In the genomic region with DNA sequence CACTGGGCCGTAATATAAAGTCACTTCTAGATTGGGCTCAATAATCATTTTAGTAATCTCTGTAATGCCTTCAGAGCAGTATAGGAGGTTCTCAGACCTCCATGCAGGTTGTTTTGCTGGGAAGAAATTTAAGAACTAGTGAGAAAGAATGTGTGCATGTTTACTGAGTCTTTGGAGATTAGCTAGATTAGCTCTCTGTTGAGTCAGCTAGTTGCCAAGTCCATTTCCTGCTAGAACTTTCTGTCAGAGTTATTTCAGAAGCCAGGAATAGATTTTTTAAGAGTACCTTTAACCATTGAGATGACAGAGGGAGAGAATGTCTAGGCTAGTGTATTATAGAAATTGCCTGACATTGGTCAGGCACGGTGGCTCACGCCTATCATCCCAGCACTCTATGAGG, we compare ENCODE assay signal across 19 cellular contexts. TPM values are rescaled to one million over a fixed set of nuclear protein-coding genes. Genes with fewer than 3 reads are reported as not detected.
DNase-seq lines count a peak whose midpoint lies in the region; ATAC-seq and TF ChIP-seq lines count a peak whose summit lies in the region.
"Had no signal": no experiment of that assay in that cellular context is flagged by ENCODE, and none has a peak within 500 bp of the region (broad histone marks: within the 10 kb centered on the region; RNA-seq: fewer than 3 reads in every experiment).

No MANE protein-coding gene starts in this region.

- H4K20me1 ChIP-seq in PC-9 (ENCODE audit: insufficient read depth) = no peaks in the 10 kb centered on the region

- DNase-seq in heart right ventricle = no peak
- DNase-seq in left cardiac atrium = no peak
- peak; percentile 15 for DNase-seq in brain microvascular endothelial cell
- no peak for DNase-seq in left lobe of liver (ENCODE audit: low spot score)
- no peak for DNase-seq in PC-9
- DNase-seq in omental fat pad (ENCODE audit: low spot score) = no peak
- DNase-seq: ACHN; activated CD4-positive, CD25-positive, alpha-beta regulatory T cell treated with anti-CD3 and anti-CD28 coated beads, Interleukin-2, amount 50 U/mL, for 72 hours; activated CD8-positive, alpha-beta memory T cell treated with anti-CD3 and anti-CD28 coated beads, Interleukin-2, amount 50 U/mL, for 4 hours; activated naive CD4-positive, alpha-beta T cell treated with Interleukin-2 at 50 U/mL for 16 hours; effector memory CD8-positive, alpha-beta T cell; NCI-H1092; nucleus accumbens; small intestine; stimulated activated naive B cell treated with anti-CD40 and anti-IgM and Interleukin-4, amounts not matched to agents 10 μg/mL and 1 μg/mL and 100 μg/mL, for 72 hours had no signal

- TF ChIP-seq CTCF in heart right ventricle (IDR thresholded peaks at IDR 0.05) (no peak), brain microvascular endothelial cell (IDR thresholded peaks at IDR 0.05; ENCODE audit: low read depth, low read length, missing control alignments) (no peak), PC-9 (conservative IDR thresholded peaks at IDR 0.05) (no peak), omental fat pad (IDR thresholded peaks at IDR 0.05) (no peak)

- H3K4me3 ChIP-seq in heart right ventricle (no peak overlapping the region), brain microvascular endothelial cell (ENCODE audit: low read depth, low read length) (no peak overlapping the region), PC-9 (no peak overlapping the region)

- H3K9me3 ChIP-seq in heart right ventricle (no peaks in the 10 kb centered on the region), PC-9 (ENCODE audit: insufficient read depth, low read depth) (no peaks in the 10 kb centered on the region)
- H3K9me3 ChIP-seq: Caco-2 had no signal

- BruUV-seq in PC-9 (replicated peaks; lab: Mats Ljungman, UMichigan) = no TSS peak

- CTCF ChIA-PET in PC-9 (lab: Charles Lee) = no interaction called here

- in situ Hi-C loops in brain microvascular endothelial cell (cut with HindIII; ENCODE audit: low pct_ligation_motif_present, low sequenced_read_pairs) = no loop called here

- H2AFZ ChIP-seq in PC-9 = no peak overlapping the region

- peaks cover 0 to 52% (median 0%) of the 10 kb centered on the region in 9 donors for H3K36me3 ChIP-seq in heart right ventricle
- peaks cover 2% of the 10 kb centered on the region for H3K36me3 ChIP-seq in brain microvascular endothelial cell (replicated peaks)
- H3K36me3 ChIP-seq in PC-9 (ENCODE audit: low read depth) = no peaks in the 10 kb centered on the region

- no peak overlapping the region for H3K4me2 ChIP-seq in PC-9

- H3K4me1 ChIP-seq in heart right ventricle = peaks cover 0 to 17% (median 8%) of the 10 kb centered on the region in 9 donors
- no peaks in the 10 kb centered on the region for H3K4me1 ChIP-seq in PC-9 (replicated peaks; ENCODE audit: insufficient read depth)

- intact Hi-C loops in heart right ventricle (cut with DNase I) = no loop called here
- intact Hi-C loops in left cardiac atrium (cut with DNase I) = no loop called here
- intact Hi-C loops in PC-9 (cut with micrococcal nuclease; ENCODE audit: unreplicated experiment) = no loop called here

- no peaks in the 10 kb centered on the region for H3F3A ChIP-seq in PC-9 (ENCODE audit: insufficient read depth, low read depth)

- H3K27me3 ChIP-seq in heart right ventricle (no peaks in the 10 kb centered on the region), brain microvascular endothelial cell (replicated peaks) (no peaks in the 10 kb centered on the region), PC-9 (ENCODE audit: insufficient read depth, low read depth) (no peaks in the 10 kb centered on the region)

- peak in 5 of 8 donors; percentile 35 to 65 (median 40) for ATAC-seq in heart right ventricle
- ATAC-seq in left cardiac atrium = no peak
- peak; percentile 92 for ATAC-seq in left lobe of liver
- no peak for ATAC-seq in GM21529 (IDR thresholded peaks at IDR 0.05; ENCODE audit: unreplicated experiment)
- ATAC-seq in omental fat pad (ENCODE audit: low FRiP score) = no peak
- no peak for ATAC-seq in GM21717 (IDR thresholded peaks at IDR 0.05; ENCODE audit: unreplicated experiment)
- ATAC-seq: effector memory CD8-positive, alpha-beta T cell; stimulated activated naive B cell treated with anti-CD40 and anti-IgM and Interleukin-4, amounts not matched to agents 10 μg/mL and 1 μg/mL and 100 μg/mL, for 72 hours had no signal

- POLR2A ChIA-PET in PC-9 (lab: Charles Lee; ENCODE audit: unreplicated experiment) = no interaction called here

- 77 to 78% methylated on average over 3 of the region's 3 CpGs for WGBS in heart right ventricle, 2 donors

- H3K9me2 ChIP-seq in PC-9 (ENCODE audit: insufficient read depth) = no peaks in the 10 kb centered on the region

- H3K27ac ChIP-seq in heart right ventricle (peak overlapping the region in 4 of 10 donors; percentile 7 to 45 (median 36)), brain microvascular endothelial cell (no peak overlapping the region), PC-9 (no peak overlapping the region)
- H3K27ac ChIP-seq: RWPE1 had no signal

- no peaks in the 10 kb centered on the region for H3K79me2 ChIP-seq in PC-9 (ENCODE audit: low read depth)

RNA-seq across cellular contexts. Expression of a gene that starts 33.3 kb away (rescaled TPM):
- total RNA-seq in heart right ventricle (10 to 100 TPM; 16.2 to 28.2 (median 24.5) TPM), left cardiac atrium (10 to 100 TPM; 18.5 to 21.2 TPM), left lobe of liver (6.3 TPM), PC-9 (2021) (19.8 and 24.3 TPM in 2 replicates), omental fat pad (10 to 100 TPM; 11.4 to 21.6 (median 13.9) TPM)
- polyA plus RNA-seq in heart right ventricle = 10 to 100 TPM; 15.7 to 16.0 TPM

RNA-seq across cellular contexts. Expression of a gene that starts 33.5 kb away (rescaled TPM):
- 10 to 100 TPM; 18.3 to 26.1 (median 20.3) TPM for total RNA-seq in heart right ventricle
- 10 to 100 TPM; 12.1 to 19.1 TPM for polyA plus RNA-seq in heart right ventricle
- total RNA-seq in left cardiac atrium = 10 to 100 TPM; 19.0 to 27.9 TPM
- total RNA-seq in left lobe of liver = 13.6 TPM
- 22.6 and 34.6 TPM in 2 replicates for total RNA-seq in PC-9 (2021)
- 10 to 100 TPM; 21.8 to 43.2 (median 22.9) TPM for total RNA-seq in omental fat pad

Comparison
In these comparisons a context has a peak if more than half of its experiments do, and no peak if none do; other contexts are left out.
1. ATAC-seq: peak in heart right ventricle (5 of 8) and left lobe of liver (single experiment); none in left cardiac atrium (0 of 2), GM21529 (single experiment), omental fat pad (single experiment) and GM21717 (single experiment).